In the genomic region with DNA sequence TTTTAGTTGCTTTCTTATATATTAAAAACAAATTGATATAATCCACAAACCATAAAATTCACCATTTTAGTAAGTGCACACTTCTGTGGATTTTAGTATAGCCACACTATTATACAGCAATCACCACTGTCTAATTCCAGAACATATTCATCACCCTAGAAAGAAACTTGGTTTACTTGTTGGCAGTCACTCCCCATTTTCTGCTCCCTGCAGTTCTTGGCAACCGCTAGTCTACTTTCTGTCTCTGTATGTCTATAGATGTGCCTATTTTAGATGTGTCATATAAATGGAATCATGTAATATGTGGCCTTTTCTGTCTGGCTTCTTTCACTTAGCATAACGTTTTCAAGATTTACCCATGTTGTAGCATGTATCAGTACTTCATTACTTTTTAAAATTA, we compare ENCODE assay signal across 36 cellular contexts. TPM values are rescaled to one million over a fixed set of nuclear protein-coding genes. Genes with fewer than 3 reads are reported as not detected.
"Had no signal": no experiment of that assay in that cellular context is flagged by ENCODE, and none has a peak within 500 bp of the region (broad histone marks: within the 10 kb centered on the region; RNA-seq: fewer than 3 reads in every experiment).

No MANE protein-coding gene starts in this region.

- H3K4me1 ChIP-seq: ascending aorta, thyroid gland, upper lobe of right lung had no signal

- H3K4me3 ChIP-seq: ascending aorta, colonic mucosa, esophagus squamous epithelium, heart left ventricle, right atrium auricular region, smooth muscle cell, thyroid gland, upper lobe of right lung had no signal

- H3K36me3 ChIP-seq: ascending aorta, colonic mucosa, neutrophil, right atrium auricular region, thyroid gland, upper lobe of right lung had no signal

- H3K27ac ChIP-seq: ascending aorta, colonic mucosa, esophagus squamous epithelium, heart left ventricle, right atrium auricular region, thyroid gland, upper lobe of right lung, VCaP had no signal

- DNase-seq: activated CD4-positive, alpha-beta T cell treated with anti-CD3 and anti-CD28 coated beads for 4 hours; activated CD4-positive, alpha-beta T cell treated with anti-CD3 and anti-CD28 coated beads, Interleukin-2, amount 50 U/mL, for 4 hours; activated effector memory CD4-positive, alpha-beta T cell treated with anti-CD3 and anti-CD28 coated beads, Interleukin-2, amount 50 U/mL, for 16 hours; activated naive CD4-positive, alpha-beta T cell treated with anti-CD3 and anti-CD28 coated beads, Interleukin-2, amount 10 ng/mL, durations not matched to agents 7 days and 5 days; activated naive CD8-positive, alpha-beta T cell treated with anti-CD3 and anti-CD28 coated beads, Interleukin-2, amount 10 ng/mL, durations not matched to agents 7 days and 5 days; activated T-cell treated with anti-CD3 and anti-CD28 coated beads for 4 hours; colonic mucosa; effector CD8-positive, alpha-beta T cell; esophagus squamous epithelium; foreskin fibroblast; heart left ventricle; hypothalamus; immature natural killer cell; kidney; left colon; naive B cell; nephron progenitor cell; stimulated activated CD4-positive, alpha-beta T cell treated with anti-CD3 and anti-CD28 coated beads, Interleukin-1b, Interleukin-23, amount 100 ng/mL, for 48 hours; stimulated activated CD4-positive, alpha-beta T cell treated with anti-CD3 and anti-CD28 coated beads, Interleukin-4, amount 100 ng/mL, for 4 hours; stimulated activated CD8-positive, alpha-beta memory T cell treated with anti-CD3 and anti-CD28 coated beads, Interleukin-4, amount 100 ng/mL, for 48 hours; stimulated activated naive CD8-positive, alpha-beta T cell treated with anti-CD3 and anti-CD28 coated beads, Interleukin-15, amount 100 ng/mL, for 72 hours; substantia nigra; T-helper 9 cell; thyroid gland; upper lobe of right lung had no signal

- H3K4me2 ChIP-seq: smooth muscle cell had no signal

- H3K9me3 ChIP-seq: ascending aorta, colonic mucosa, esophagus squamous epithelium, heart left ventricle, neutrophil, right atrium auricular region, thyroid gland, upper lobe of right lung had no signal

- H3K27me3 ChIP-seq: ascending aorta, colonic mucosa, esophagus squamous epithelium, heart left ventricle, neutrophil, right atrium auricular region, thyroid gland, upper lobe of right lung had no signal

- ATAC-seq: heart left ventricle; left colon; stimulated activated memory B cell treated with anti-CD40 and anti-IgM and Interleukin-4, amounts not matched to agents 10 μg/mL and 1 μg/mL and 100 μg/mL, for 72 hours; stimulated activated naive CD8-positive, alpha-beta T cell treated with anti-CD3 and anti-CD28 coated beads, Interleukin-15, amount 100 ng/mL, for 72 hours; upper lobe of right lung had no signal

RNA-seq across cellular contexts. Expression of a gene that starts 5.7 kb away (rescaled TPM):
- total RNA-seq: ascending aorta had no signal

RNA-seq across cellular contexts. Expression of a gene that starts 25.6 kb away (rescaled TPM):
- total RNA-seq: activated naive CD8-positive, alpha-beta T cell treated with anti-CD3 and anti-CD28 coated beads, Interleukin-2, amount 10 ng/mL, durations not matched to agents 7 days and 5 days; ascending aorta; dermis microvascular lymphatic vessel endothelial cell; right atrium auricular region had no signal
- polyA plus RNA-seq: heart left ventricle, immature natural killer cell, liver had no signal

RNA-seq across cellular contexts. Expression of a gene that starts 37.9 kb away (rescaled TPM):
- total RNA-seq: activated naive CD8-positive, alpha-beta T cell treated with anti-CD3 and anti-CD28 coated beads, Interleukin-2, amount 10 ng/mL, durations not matched to agents 7 days and 5 days; ascending aorta; bronchial epithelial cell; colonic mucosa; dermis microvascular lymphatic vessel endothelial cell; esophagus squamous epithelium; kidney; left colon; mesothelial cell of epicardium; pulmonary artery endothelial cell; right atrium auricular region; smooth muscle cell; thyroid gland; upper lobe of right lung had no signal
- polyA plus RNA-seq: heart left ventricle, liver, smooth muscle cell had no signal
